ENCODE assay signal across 7 cellular contexts in genomic region chr22:37167176-37167980, GRCh38. TPM values are rescaled to one million over a fixed set of nuclear protein-coding genes. Genes with fewer than 3 reads are reported as not detected.
DNase-seq lines count a peak whose midpoint lies in the region; ATAC-seq lines count a peak whose summit lies in the region.
"Had no signal": no experiment of that assay in that cellular context is flagged by ENCODE, and none has a peak within 500 bp of the region (broad histone marks: within the 10 kb centered on the region; RNA-seq: fewer than 3 reads in every experiment).

No MANE protein-coding gene starts in this region.

- H3K27ac Mint-ChIP-seq in activated naive CD4-positive, alpha-beta T cell treated with anti-CD3 and anti-CD28 coated beads, Interleukin-2, amount 10 ng/mL, durations not matched to agents 7 days and 5 days: peak overlapping the region; percentile 78

- H3K4me1 Mint-ChIP-seq in activated naive CD4-positive, alpha-beta T cell treated with anti-CD3 and anti-CD28 coated beads, Interleukin-2, amount 10 ng/mL, durations not matched to agents 7 days and 5 days: peaks cover 82% of the 10 kb centered on the region

- CTCF ChIA-PET in activated naive CD4-positive, alpha-beta T cell treated with anti-CD3 and anti-CD28 coated beads, Interleukin-2, amount 10 ng/mL, durations not matched to agents 7 days and 5 days (lab: Charles Lee): interaction anchor here (0.7 to 7.7 kb wide), 7 partner anchors 8 to 402 kb away, joined by 3 to 83 read pairs (median 5); no protein-coding TSS in a partner anchor

- H3K9me3 ChIP-seq in aorta (ENCODE audit: control insufficient read depth, low read length): no peaks in the 10 kb centered on the region

- peaks cover 4% of the 10 kb centered on the region for H3K9me3 Mint-ChIP-seq in activated naive CD4-positive, alpha-beta T cell treated with anti-CD3 and anti-CD28 coated beads, Interleukin-2, amount 10 ng/mL, durations not matched to agents 7 days and 5 days

- DNase-seq in activated naive CD4-positive, alpha-beta T cell treated with anti-CD3 and anti-CD28 coated beads, Interleukin-2, amount 10 ng/mL, durations not matched to agents 7 days and 5 days: peak; percentile 20
- no peak for DNase-seq in activated naive CD4-positive, alpha-beta T cell treated with Interleukin-2 at 50 U/mL for 16 hours
- DNase-seq in left ventricle myocardium superior (peak; percentile 17), aorta (peak; percentile 42 to 68), NCI-H345 (lab: John Stamatoyannopoulos, UW) (no peak)

- peak; percentile 15 for ATAC-seq in left ventricle myocardium superior
- no peak for ATAC-seq in aorta (ENCODE audit: low FRiP score)
- no peak for ATAC-seq in GM18520 (IDR thresholded peaks at IDR 0.05; ENCODE audit: unreplicated experiment)

- H3K4me1 ChIP-seq in aorta (ENCODE audit: control insufficient read depth in 1 of 2, insufficient read depth in 2 of 2, low read length in 2 of 2): no peaks in the 10 kb centered on the region

- peaks cover 15% of the 10 kb centered on the region for H3K27me3 Mint-ChIP-seq in activated naive CD4-positive, alpha-beta T cell treated with anti-CD3 and anti-CD28 coated beads, Interleukin-2, amount 10 ng/mL, durations not matched to agents 7 days and 5 days

- 67 to 72% methylated on average over 17 of the region's 17 CpGs for WGBS in aorta, 2 donors

- H3K27ac ChIP-seq in aorta (ENCODE audit: low read depth in 1 of 2, low read length in 2 of 2): no peak overlapping the region

- no peak overlapping the region for H3K4me3 ChIP-seq in aorta (ENCODE audit: low read length in 2 of 2)

- H3K36me3 ChIP-seq in aorta (ENCODE audit: control insufficient read depth in 1 of 2, insufficient read depth in 2 of 2, low read length in 1 of 2): no peaks in the 10 kb centered on the region

- H3K4me3 Mint-ChIP-seq in activated naive CD4-positive, alpha-beta T cell treated with anti-CD3 and anti-CD28 coated beads, Interleukin-2, amount 10 ng/mL, durations not matched to agents 7 days and 5 days: peak overlapping the region; percentile 64

- peaks cover 5% of the 10 kb centered on the region for H3K36me3 Mint-ChIP-seq in activated naive CD4-positive, alpha-beta T cell treated with anti-CD3 and anti-CD28 coated beads, Interleukin-2, amount 10 ng/mL, durations not matched to agents 7 days and 5 days

- H3K27me3 ChIP-seq in aorta (ENCODE audit: control insufficient read depth in 1 of 2, insufficient read depth in 2 of 2, low read length in 1 of 2): no peaks in the 10 kb centered on the region

- intact Hi-C loops in left ventricle myocardium superior (cut with micrococcal nuclease): loop anchor here (2.0 kb wide), 1 partner anchor 31 kb away; no protein-coding TSS in a partner anchor
- intact Hi-C loops in aorta (cut with DNase I): loop anchor here in 1 of 2 donors (2.0 kb wide), 1 partner anchor 31 kb away; no protein-coding TSS in a partner anchor

RNA-seq across cellular contexts. Expression of gene IL2RB, which starts 17.7 kb away (rescaled TPM):
- total RNA-seq in left ventricle myocardium superior (0.79 TPM), aorta (1 to 10 TPM; 2.0 to 4.5 TPM)
- polyA plus RNA-seq in aorta: 1 to 10 TPM in 1 of 2 donors, under 1 TPM in 1; 0.23 to 1.3 TPM

RNA-seq across cellular contexts. Expression of gene C1QTNF6, which starts 20.7 kb away (rescaled TPM):
- total RNA-seq in left ventricle myocardium superior (1.1 TPM), aorta (1 to 10 TPM; 2.4 to 7.0 TPM)
- polyA plus RNA-seq in aorta: 10 to 100 TPM in 1 of 2 donors, 1 to 10 TPM in 1; 3.1 to 11.9 TPM

RNA-seq across cellular contexts. Expression of gene SSTR3, which starts 44.9 kb away (rescaled TPM):
- total RNA-seq in left ventricle myocardium superior: not detected
- not detected for total RNA-seq in aorta
- polyA plus RNA-seq in aorta: not detected
- total RNA-seq: pulmonary artery endothelial cell had no signal

RNA-seq across cellular contexts. Expression of gene TMPRSS6, which starts 57.9 kb away (rescaled TPM):
- total RNA-seq in left ventricle myocardium superior (not detected), aorta (not detected)
- not detected for polyA plus RNA-seq in aorta
- total RNA-seq: pulmonary artery endothelial cell had no signal

Comparison
In these comparisons a context has a peak if more than half of its experiments do, and no peak if none do; other contexts are left out.
1. DNase-seq: peak in activated naive CD4-positive, alpha-beta T cell treated with anti-CD3 and anti-CD28 coated beads, Interleukin-2, amount 10 ng/mL, durations not matched to agents 7 days and 5 days (single experiment), left ventricle myocardium superior (single experiment) and aorta (2 of 2); none in activated naive CD4-positive, alpha-beta T cell treated with Interleukin-2 at 50 U/mL for 16 hours (single experiment) and NCI-H345 (single experiment).